Comparison of ENCODE assay signal across 19 cellular contexts in genomic region chr3:111733154-111733553, GRCh38. TPM values are rescaled to one million over a fixed set of nuclear protein-coding genes. Genes with fewer than 3 reads are reported as not detected.
A peak's percentile ranks its signal among the peaks of the same experiment; 100 is the strongest.
DNase-seq lines count a peak whose midpoint lies in the region; ATAC-seq and TF ChIP-seq lines count a peak whose summit lies in the region.
"Had no signal": no experiment of that assay in that cellular context is flagged by ENCODE, and none has a peak within 500 bp of the region (broad histone marks: within the 10 kb centered on the region; RNA-seq: fewer than 3 reads in every experiment).

No MANE protein-coding gene starts in this region.

- peaks cover 33% of the 10 kb centered on the region for H3K4me1 Mint-ChIP-seq in type B pancreatic cell (ENCODE audit: unreplicated experiment)
- no peaks in the 10 kb centered on the region for H3K4me1 Mint-ChIP-seq in stimulated activated memory B cell treated with anti-CD40 and anti-IgM and Interleukin-4, amounts not matched to agents 10 μg/mL and 1 μg/mL and 100 μg/mL, for 72 hours
- H3K4me1 Mint-ChIP-seq: B cell, neural crest cell had no signal

- no peak for ATAC-seq in HG03442 (IDR thresholded peaks at IDR 0.05; ENCODE audit: unreplicated experiment)
- no peak for ATAC-seq in stimulated activated memory B cell treated with anti-CD40 and anti-IgM and Interleukin-4, amounts not matched to agents 10 μg/mL and 1 μg/mL and 100 μg/mL, for 72 hours

- DNase-seq in HuH-7 (ENCODE audit: low spot score): peak; percentile 46
- no peak for DNase-seq in epithelial cell of esophagus (ENCODE audit: low read depth)
- no peak for DNase-seq in type B pancreatic cell (ENCODE audit: extremely low spot score, unreplicated experiment)
- DNase-seq in NOMO-1 treated with dmso at 0.1 percent for 144 hours (lab: John Stamatoyannopoulos, UW; ENCODE audit: unreplicated experiment): no peak
- DNase-seq: activated gamma-delta T cell treated with Interleukin-2 at 50 U/mL for 16 hours; adrenal gland; GM23248; NCI-H2081; NCI-H510A; Right ventricle myocardium superior; stimulated activated CD4-positive, alpha-beta T cell treated with anti-CD3 and anti-CD28 coated beads, Interleukin-12 subunit alpha, Interleukin-12 subunit beta, amount 100 ng/mL, for 4 hours; SW 1271 had no signal

- peaks cover 4% of the 10 kb centered on the region for H3K36me3 Mint-ChIP-seq in type B pancreatic cell
- no peaks in the 10 kb centered on the region for H3K36me3 Mint-ChIP-seq in stimulated activated memory B cell treated with anti-CD40 and anti-IgM and Interleukin-4, amounts not matched to agents 10 μg/mL and 1 μg/mL and 100 μg/mL, for 72 hours
- H3K36me3 Mint-ChIP-seq: memory B cell had no signal

- H3K36me3 ChIP-seq in liver (ENCODE audit: control insufficient read depth in 4 of 4, insufficient read depth in 3 of 4, low read depth in 1 of 4, low read length in 3 of 4): no peaks in the 10 kb centered on the region
- H3K36me3 ChIP-seq: adrenal gland had no signal

- H3K9ac ChIP-seq in liver (ENCODE audit: low read depth in 1 of 2, low read length in 2 of 2): peak overlapping the region; percentile 58 to 75
- H3K9ac ChIP-seq: GM23248, KMS-11 had no signal

- TF ChIP-seq CTCF in epithelial cell of esophagus (IDR thresholded peaks at IDR 0.05; ENCODE audit: insufficient read depth, low read depth, low read length, missing control alignments) (no peak), liver (IDR thresholded peaks at IDR 0.05; ENCODE audit: low read depth, low read length, missing input control) (no peak), type B pancreatic cell (conservative IDR thresholded peaks at IDR 0.05) (no peak)

- H3K9me3 ChIP-seq in liver (ENCODE audit: control insufficient read depth in 4 of 4, low read length in 3 of 4): no peaks in the 10 kb centered on the region
- H3K9me3 ChIP-seq: adrenal gland had no signal

- H3K27me3 Mint-ChIP-seq in type B pancreatic cell: no peaks in the 10 kb centered on the region
- H3K27me3 Mint-ChIP-seq in stimulated activated memory B cell treated with anti-CD40 and anti-IgM and Interleukin-4, amounts not matched to agents 10 μg/mL and 1 μg/mL and 100 μg/mL, for 72 hours: no peaks in the 10 kb centered on the region
- H3K27me3 Mint-ChIP-seq: B cell, memory B cell had no signal

- H3K27ac ChIP-seq in liver (ENCODE audit: low read depth in 1 of 2, low read length in 2 of 2): peak overlapping the region; percentile 74 to 80
- H3K27ac ChIP-seq: adrenal gland, GM23248, KMS-11 had no signal

- H3K9me3 Mint-ChIP-seq in type B pancreatic cell: peaks cover 15% of the 10 kb centered on the region
- peaks cover 3% of the 10 kb centered on the region for H3K9me3 Mint-ChIP-seq in stimulated activated memory B cell treated with anti-CD40 and anti-IgM and Interleukin-4, amounts not matched to agents 10 μg/mL and 1 μg/mL and 100 μg/mL, for 72 hours

- H3K4me1 ChIP-seq in liver (ENCODE audit: control insufficient read depth in 4 of 4, insufficient read depth in 4 of 4, low read length in 3 of 4): peaks cover 0 to 44% (median 18%) of the 10 kb centered on the region in 4 donors

- H3K4me3 ChIP-seq in epithelial cell of esophagus (ENCODE audit: low read length) (peak overlapping the region; percentile 61), liver (ENCODE audit: low read depth in 1 of 3, low read length in 3 of 3) (peak overlapping the region; percentile 56 to 93 (median 81))
- H3K4me3 ChIP-seq: adrenal gland, GM23248 had no signal

- H3K4me3 Mint-ChIP-seq in type B pancreatic cell: peak overlapping the region; percentile 82
- H3K4me3 Mint-ChIP-seq in stimulated activated memory B cell treated with anti-CD40 and anti-IgM and Interleukin-4, amounts not matched to agents 10 μg/mL and 1 μg/mL and 100 μg/mL, for 72 hours: no peak overlapping the region
- H3K4me3 Mint-ChIP-seq: B cell, memory B cell, neural crest cell had no signal

- peak; percentile 24 to 50 for TF ChIP-seq RAD21 in liver (IDR thresholded peaks at IDR 0.05)

- 28% methylated on average over 5 of the region's 5 CpGs for WGBS in liver

- peak overlapping the region; percentile 89 for H3K27ac Mint-ChIP-seq in type B pancreatic cell
- no peak overlapping the region for H3K27ac Mint-ChIP-seq in stimulated activated memory B cell treated with anti-CD40 and anti-IgM and Interleukin-4, amounts not matched to agents 10 μg/mL and 1 μg/mL and 100 μg/mL, for 72 hours
- H3K27ac Mint-ChIP-seq: B cell, memory B cell had no signal

- no peaks in the 10 kb centered on the region for H3K27me3 ChIP-seq in liver (ENCODE audit: control insufficient read depth in 4 of 4, insufficient read depth in 4 of 4, low read length in 3 of 4)
- H3K27me3 ChIP-seq: adrenal gland had no signal

TF ChIP-seq in liver, 16 proteins besides CTCF, POLR2A, EP300 and RAD21:
- TF ChIP-seq HNF4G (IDR thresholded peaks at IDR 0.05) (no peak), HNF4A (conservative IDR thresholded peaks at IDR 0.05) (peak; percentile 47 to 56), FOXA2 (IDR thresholded peaks at IDR 0.05) (peak; percentile 94), GABPA (IDR thresholded peaks at IDR 0.05 in 1 of 2, conservative IDR thresholded peaks at IDR 0.05 in 1 of 2) (no peak), JUND (IDR thresholded peaks at IDR 0.05) (peak in 1 of 2 donors; percentile 28), FOXA1 (IDR thresholded peaks at IDR 0.05) (peak; percentile 89), NR2F2 (IDR thresholded peaks at IDR 0.05) (no peak), RXRA (IDR thresholded peaks at IDR 0.05) (peak in 1 of 2 donors; percentile 51), YY1 (IDR thresholded peaks at IDR 0.05) (no peak), EGR1 (IDR thresholded peaks at IDR 0.05; ENCODE audit: low read depth in 2 of 2) (no peak), REST (IDR thresholded peaks at IDR 0.05) (no peak), SP1 (IDR thresholded peaks at IDR 0.05) (peak; percentile 42), TAF1 (conservative IDR thresholded peaks at IDR 0.05) (peak; percentile 21)
- TF ChIP-seq, protein P1, sequence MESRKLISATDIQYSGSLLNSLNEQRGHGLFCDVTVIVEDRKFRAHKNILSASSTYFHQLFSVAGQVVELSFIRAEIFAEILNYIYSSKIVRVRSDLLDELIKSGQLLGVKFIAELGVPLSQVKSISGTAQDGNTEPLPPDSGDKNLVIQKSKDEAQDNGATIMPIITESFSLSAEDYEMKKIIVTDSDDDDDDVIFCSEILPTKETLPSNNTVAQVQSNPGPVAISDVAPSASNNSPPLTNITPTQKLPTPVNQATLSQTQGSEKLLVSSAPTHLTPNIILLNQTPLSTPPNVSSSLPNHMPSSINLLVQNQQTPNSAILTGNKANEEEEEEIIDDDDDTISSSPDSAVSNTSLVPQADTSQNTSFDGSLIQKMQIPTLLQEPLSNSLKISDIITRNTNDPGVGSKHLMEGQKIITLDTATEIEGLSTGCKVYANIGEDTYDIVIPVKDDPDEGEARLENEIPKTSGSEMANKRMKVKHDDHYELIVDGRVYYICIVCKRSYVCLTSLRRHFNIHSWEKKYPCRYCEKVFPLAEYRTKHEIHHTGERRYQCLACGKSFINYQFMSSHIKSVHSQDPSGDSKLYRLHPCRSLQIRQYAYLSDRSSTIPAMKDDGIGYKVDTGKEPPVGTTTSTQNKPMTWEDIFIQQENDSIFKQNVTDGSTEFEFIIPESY (IDR thresholded peaks at IDR 0.05): peak; percentile 27
- TF ChIP-seq, protein P2, sequence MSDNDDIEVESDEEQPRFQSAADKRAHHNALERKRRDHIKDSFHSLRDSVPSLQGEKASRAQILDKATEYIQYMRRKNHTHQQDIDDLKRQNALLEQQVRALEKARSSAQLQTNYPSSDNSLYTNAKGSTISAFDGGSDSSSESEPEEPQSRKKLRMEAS (IDR thresholded peaks at IDR 0.05): no peak
- TF ChIP-seq, protein P3, sequence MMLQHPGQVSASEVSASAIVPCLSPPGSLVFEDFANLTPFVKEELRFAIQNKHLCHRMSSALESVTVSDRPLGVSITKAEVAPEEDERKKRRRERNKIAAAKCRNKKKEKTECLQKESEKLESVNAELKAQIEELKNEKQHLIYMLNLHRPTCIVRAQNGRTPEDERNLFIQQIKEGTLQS (IDR thresholded peaks at IDR 0.05): no peak
TF ChIP-seq in liver: peak in this region for 8.

RNA-seq across cellular contexts. Expression of gene PLCXD2, which starts 58.7 kb away (rescaled TPM):
- total RNA-seq in liver (10 to 100 TPM in 1 of 2 donors, 1 to 10 TPM in 1; 9.9 to 17.3 TPM), type B pancreatic cell (ENCODE audit: low replicate concordance) (7.2 and 14.5 TPM in 2 replicates)
- polyA plus RNA-seq in liver: 10 to 100 TPM; 17.4 to 38.6 TPM
